ENCODE assay signal across 1 cellular context in the genomic region with DNA sequence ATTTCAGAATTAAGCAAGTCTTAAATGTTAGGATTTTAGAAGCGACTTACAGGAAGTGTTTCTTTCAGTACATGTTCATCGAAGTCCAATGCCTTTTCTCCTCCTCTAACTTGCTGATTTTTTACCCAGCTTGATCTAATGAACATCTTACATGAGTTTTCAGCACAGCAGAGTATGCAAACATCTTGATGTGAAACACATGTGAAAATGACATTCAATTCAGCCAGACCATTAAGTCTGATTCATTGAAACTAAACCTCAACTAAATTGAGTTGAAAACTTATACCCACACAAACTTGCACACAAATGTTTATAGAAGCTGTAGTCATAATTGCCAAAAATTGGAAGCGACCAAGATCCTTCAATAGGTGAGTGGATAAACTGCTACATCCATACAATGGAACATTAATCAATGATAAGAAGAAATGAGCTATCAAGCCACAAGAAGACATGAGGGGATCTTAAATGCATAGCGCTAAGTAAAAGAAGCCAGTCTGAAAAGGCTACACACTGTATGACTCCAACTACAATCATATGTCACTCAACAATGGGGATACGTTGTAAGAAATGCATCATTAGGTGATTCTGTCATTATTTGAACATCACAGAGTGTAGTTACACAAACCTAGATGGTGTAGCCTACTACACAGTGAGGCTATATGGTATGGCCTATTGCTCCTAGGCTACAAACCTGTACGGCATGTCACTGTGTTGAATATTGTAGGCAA.
A peak's percentile ranks its signal among the peaks of the same experiment; 100 is the strongest.
TF ChIP-seq lines count a peak whose summit lies in the region.

No MANE protein-coding gene starts in this region.

TF ChIP-seq in SK-N-SH, 30 proteins besides CTCF, POLR2A, EP300 and RAD21:
- no peak for TF ChIP-seq GATA2 (CRISPR knock-in tag; IDR thresholded peaks at IDR 0.05)
- no peak for TF ChIP-seq NFIC (IDR thresholded peaks at IDR 0.05; ENCODE audit: borderline replicate concordance)
- no peak for TF ChIP-seq CHD2 (IDR thresholded peaks at IDR 0.05; ENCODE audit: low read length, partially characterized antibody)
- no peak for TF ChIP-seq GABPA (IDR thresholded peaks at IDR 0.05; ENCODE audit: low read depth)
- no peak for TF ChIP-seq FOSL2 (IDR thresholded peaks at IDR 0.05; ENCODE audit: borderline replicate concordance, low read depth)
- TF ChIP-seq SMC3 (IDR thresholded peaks at IDR 0.05; ENCODE audit: low read depth, low read length), result no peak
- TF ChIP-seq MEF2A (IDR thresholded peaks at IDR 0.05; ENCODE audit: borderline replicate concordance, low read depth), result no peak
- TF ChIP-seq FOXM1 (IDR thresholded peaks at IDR 0.05; ENCODE audit: low read depth), result no peak
- no peak for TF ChIP-seq RCOR1 (IDR thresholded peaks at IDR 0.05; ENCODE audit: low read length)
- TF ChIP-seq TCF12 (IDR thresholded peaks at IDR 0.05), result peak; percentile 80
- TF ChIP-seq JUND (IDR thresholded peaks at IDR 0.05), result no peak
- TF ChIP-seq SIN3A (IDR thresholded peaks at IDR 0.05; ENCODE audit: borderline replicate concordance, low read depth, low read length), result no peak
- TF ChIP-seq, protein P1, sequence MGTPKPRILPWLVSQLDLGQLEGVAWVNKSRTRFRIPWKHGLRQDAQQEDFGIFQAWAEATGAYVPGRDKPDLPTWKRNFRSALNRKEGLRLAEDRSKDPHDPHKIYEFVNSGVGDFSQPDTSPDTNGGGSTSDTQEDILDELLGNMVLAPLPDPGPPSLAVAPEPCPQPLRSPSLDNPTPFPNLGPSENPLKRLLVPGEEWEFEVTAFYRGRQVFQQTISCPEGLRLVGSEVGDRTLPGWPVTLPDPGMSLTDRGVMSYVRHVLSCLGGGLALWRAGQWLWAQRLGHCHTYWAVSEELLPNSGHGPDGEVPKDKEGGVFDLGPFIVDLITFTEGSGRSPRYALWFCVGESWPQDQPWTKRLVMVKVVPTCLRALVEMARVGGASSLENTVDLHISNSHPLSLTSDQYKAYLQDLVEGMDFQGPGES (IDR thresholded peaks at IDR 0.05; ENCODE audit: low read depth, low read length), result no peak
- TF ChIP-seq, protein P2, sequence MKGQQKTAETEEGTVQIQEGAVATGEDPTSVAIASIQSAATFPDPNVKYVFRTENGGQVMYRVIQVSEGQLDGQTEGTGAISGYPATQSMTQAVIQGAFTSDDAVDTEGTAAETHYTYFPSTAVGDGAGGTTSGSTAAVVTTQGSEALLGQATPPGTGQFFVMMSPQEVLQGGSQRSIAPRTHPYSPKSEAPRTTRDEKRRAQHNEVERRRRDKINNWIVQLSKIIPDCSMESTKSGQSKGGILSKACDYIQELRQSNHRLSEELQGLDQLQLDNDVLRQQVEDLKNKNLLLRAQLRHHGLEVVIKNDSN (IDR thresholded peaks at IDR 0.05; ENCODE audit: borderline replicate concordance, low read depth), result no peak
- TF ChIP-seq, protein P3, sequence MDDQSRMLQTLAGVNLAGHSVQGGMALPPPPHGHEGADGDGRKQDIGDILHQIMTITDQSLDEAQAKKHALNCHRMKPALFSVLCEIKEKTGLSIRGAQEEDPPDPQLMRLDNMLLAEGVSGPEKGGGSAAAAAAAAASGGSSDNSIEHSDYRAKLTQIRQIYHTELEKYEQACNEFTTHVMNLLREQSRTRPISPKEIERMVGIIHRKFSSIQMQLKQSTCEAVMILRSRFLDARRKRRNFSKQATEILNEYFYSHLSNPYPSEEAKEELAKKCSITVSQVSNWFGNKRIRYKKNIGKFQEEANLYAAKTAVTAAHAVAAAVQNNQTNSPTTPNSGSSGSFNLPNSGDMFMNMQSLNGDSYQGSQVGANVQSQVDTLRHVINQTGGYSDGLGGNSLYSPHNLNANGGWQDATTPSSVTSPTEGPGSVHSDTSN (IDR thresholded peaks at IDR 0.05), result peak; percentile 43
- no peak for TF ChIP-seq RFX5 (IDR thresholded peaks at IDR 0.05; ENCODE audit: low read length)
TF ChIP-seq in SK-N-SH: peak in this region for 2.
